ENCODE assay signal across 15 cellular contexts in genomic region chr17:29847118-29847517, GRCh38.
"Had no signal": no experiment of that assay in that cellular context is flagged by ENCODE, and none has a peak within 500 bp of the region (broad histone marks: within the 10 kb centered on the region; RNA-seq: fewer than 3 reads in every experiment).

No MANE protein-coding gene starts in this region.

- H3K4me1 ChIP-seq: colonic mucosa, lower lobe of right lung, right lobe of liver, testis had no signal

- H3K27ac Mint-ChIP-seq: natural killer cell treated with Interleukin-12 subunit alpha and Interleukin-12 subunit beta and Interleukin-15 and Interleukin-18, amount 100 ng/mL, for 72 hours; stimulated activated naive B cell treated with anti-CD40 and anti-IgM and Interleukin-4, amounts not matched to agents 10 μg/mL and 1 μg/mL and 100 μg/mL, for 72 hours; stimulated activated naive CD8-positive, alpha-beta T cell treated with anti-CD3 and anti-CD28 coated beads, Interleukin-15, amount 100 ng/mL, for 72 hours had no signal

- H3K27me3 Mint-ChIP-seq: natural killer cell treated with Interleukin-12 subunit alpha and Interleukin-12 subunit beta and Interleukin-15 and Interleukin-18, amount 100 ng/mL, for 72 hours; stimulated activated naive B cell treated with anti-CD40 and anti-IgM and Interleukin-4, amounts not matched to agents 10 μg/mL and 1 μg/mL and 100 μg/mL, for 72 hours; stimulated activated naive CD8-positive, alpha-beta T cell treated with anti-CD3 and anti-CD28 coated beads, Interleukin-15, amount 100 ng/mL, for 72 hours had no signal

- ATAC-seq: lower lobe of right lung; natural killer cell treated with Interleukin-12 subunit alpha and Interleukin-12 subunit beta and Interleukin-15 and Interleukin-18, amount 100 ng/mL, for 72 hours; stimulated activated naive B cell treated with anti-CD40 and anti-IgM and Interleukin-4, amounts not matched to agents 10 μg/mL and 1 μg/mL and 100 μg/mL, for 72 hours; stimulated activated naive CD8-positive, alpha-beta T cell treated with anti-CD3 and anti-CD28 coated beads, Interleukin-15, amount 100 ng/mL, for 72 hours had no signal

- H3K36me3 Mint-ChIP-seq: natural killer cell treated with Interleukin-12 subunit alpha and Interleukin-12 subunit beta and Interleukin-15 and Interleukin-18, amount 100 ng/mL, for 72 hours had no signal

- H3K27ac ChIP-seq: colonic mucosa, esophagus squamous epithelium, lower lobe of right lung, right lobe of liver, testis, transverse colon had no signal

- DNase-seq: colonic mucosa; dermis blood vessel endothelial cell; esophagus squamous epithelium; hippocampal formation; lower lobe of right lung; mesenchymal stem cell; posterior cingulate gyrus; right lobe of liver; stimulated activated CD4-positive, alpha-beta T cell treated with anti-CD3 and anti-CD28 coated beads, Interleukin-2, amount 100 ng/mL, for 24 hours; stimulated activated CD4-positive, alpha-beta T cell treated with anti-CD3 and anti-CD28 coated beads, Interleukin-4, amount 100 ng/mL, for 4 hours; stimulated activated naive B cell treated with anti-CD40 and anti-IgM and Interleukin-4, amounts not matched to agents 10 μg/mL and 1 μg/mL and 100 μg/mL, for 72 hours; stimulated activated naive CD8-positive, alpha-beta T cell treated with anti-CD3 and anti-CD28 coated beads, Interleukin-15, amount 100 ng/mL, for 72 hours; testis; transverse colon had no signal

- H3K27me3 ChIP-seq: colonic mucosa, esophagus squamous epithelium, right lobe of liver, testis, transverse colon had no signal

- H3K4me3 ChIP-seq: colonic mucosa, esophagus squamous epithelium, lower lobe of right lung, right lobe of liver, testis, transverse colon had no signal

- H3K36me3 ChIP-seq: colonic mucosa, esophagus squamous epithelium, lower lobe of right lung, right lobe of liver, transverse colon had no signal

- H3K4me3 Mint-ChIP-seq: natural killer cell treated with Interleukin-12 subunit alpha and Interleukin-12 subunit beta and Interleukin-15 and Interleukin-18, amount 100 ng/mL, for 72 hours; stimulated activated naive B cell treated with anti-CD40 and anti-IgM and Interleukin-4, amounts not matched to agents 10 μg/mL and 1 μg/mL and 100 μg/mL, for 72 hours; stimulated activated naive CD8-positive, alpha-beta T cell treated with anti-CD3 and anti-CD28 coated beads, Interleukin-15, amount 100 ng/mL, for 72 hours had no signal

- H3K9me3 Mint-ChIP-seq: natural killer cell treated with Interleukin-12 subunit alpha and Interleukin-12 subunit beta and Interleukin-15 and Interleukin-18, amount 100 ng/mL, for 72 hours; stimulated activated naive B cell treated with anti-CD40 and anti-IgM and Interleukin-4, amounts not matched to agents 10 μg/mL and 1 μg/mL and 100 μg/mL, for 72 hours; stimulated activated naive CD8-positive, alpha-beta T cell treated with anti-CD3 and anti-CD28 coated beads, Interleukin-15, amount 100 ng/mL, for 72 hours had no signal

- H3K9me3 ChIP-seq: colonic mucosa, esophagus squamous epithelium, lower lobe of right lung, right lobe of liver, testis, transverse colon had no signal
